8 cellular contexts compared by ENCODE assay signal in the genomic region with DNA sequence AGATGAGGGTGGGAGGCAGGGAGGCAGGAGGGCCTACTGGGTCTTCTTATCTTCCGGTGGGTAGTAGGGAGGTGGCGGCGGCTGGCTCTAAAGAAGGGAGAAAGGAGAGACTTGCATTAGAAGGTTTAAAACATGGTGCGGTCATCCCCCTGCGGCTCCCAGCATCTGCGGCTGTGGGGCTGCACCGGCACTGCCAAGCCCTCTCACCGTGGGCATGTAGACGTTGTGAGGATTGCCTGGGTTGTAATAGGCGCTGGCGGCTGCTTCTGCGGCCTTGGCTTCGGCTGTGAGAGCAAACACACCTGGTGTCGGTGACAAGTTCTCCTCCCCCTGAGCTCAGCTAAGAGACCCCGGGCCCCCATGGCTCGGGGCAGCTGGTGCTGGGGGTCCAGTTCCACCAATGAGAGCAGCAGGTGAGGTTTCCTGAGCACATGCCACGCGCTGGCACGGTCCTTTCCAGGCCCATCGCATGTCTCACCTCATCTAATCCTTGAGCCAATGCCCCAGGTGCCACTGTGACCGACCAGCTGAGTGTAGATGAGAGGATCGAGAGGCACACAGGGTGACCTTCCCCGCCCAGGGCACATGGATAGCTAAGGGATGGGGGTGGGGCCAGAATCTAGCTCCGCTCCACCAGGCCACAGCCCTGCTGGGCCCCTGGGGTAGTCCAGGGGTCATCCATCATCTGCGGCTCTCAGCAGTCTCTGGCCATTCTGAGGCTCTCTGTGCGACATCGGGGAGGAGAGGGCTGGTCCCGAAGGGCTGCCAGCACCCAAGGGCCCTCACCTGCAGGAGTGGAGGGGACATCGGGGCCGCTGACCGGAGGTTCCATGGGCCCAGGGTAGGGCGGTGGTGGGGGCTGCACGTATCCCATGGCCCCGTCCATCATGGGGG. TPM values are rescaled to one million over a fixed set of nuclear protein-coding genes. Genes with fewer than 3 reads are reported as not detected.
DNase-seq lines count a peak whose midpoint lies in the region; ATAC-seq and TF ChIP-seq lines count a peak whose summit lies in the region.
"Had no signal": no experiment of that assay in that cellular context is flagged by ENCODE, and none has a peak within 500 bp of the region (broad histone marks: within the 10 kb centered on the region; RNA-seq: fewer than 3 reads in every experiment).

No MANE protein-coding gene starts in this region.

- ATAC-seq in gastroesophageal sphincter (no peak), GM21390 (IDR thresholded peaks at IDR 0.05; ENCODE audit: unreplicated experiment) (no peak)
- no peak for ATAC-seq in stimulated activated memory B cell treated with anti-CD40 and anti-IgM and Interleukin-4, amounts not matched to agents 10 μg/mL and 1 μg/mL and 100 μg/mL, for 72 hours

- no peak for TF ChIP-seq POLR2A in gastroesophageal sphincter (IDR thresholded peaks at IDR 0.05)

- peak; percentile 87 for DNase-seq in NCI-H510A treated with DMSO at 0.1 percent for 48 hours (lab: John Stamatoyannopoulos, UW)
- DNase-seq in stimulated activated naive CD4-positive, alpha-beta T cell (lab: John Stamatoyannopoulos, UW), result no peak
- DNase-seq in NCI-H146 treated with DMSO at 0.1 percent for 48 hours (lab: John Stamatoyannopoulos, UW; ENCODE audit: unreplicated experiment), result no peak
- DNase-seq: central memory CD4-positive, alpha-beta T cell; NCI-H187 had no signal

- H3K27me3 ChIP-seq in gastroesophageal sphincter, result no peaks in the 10 kb centered on the region

- 73 to 95% methylated on average over 4 to 9 of the region's 34 CpGs for WGBS in gastroesophageal sphincter (ENCODE audit: low coverage in 1 of 2), 2 donors

- no peaks in the 10 kb centered on the region for H3K9me3 Mint-ChIP-seq in stimulated activated memory B cell treated with anti-CD40 and anti-IgM and Interleukin-4, amounts not matched to agents 10 μg/mL and 1 μg/mL and 100 μg/mL, for 72 hours

- TF ChIP-seq CTCF in gastroesophageal sphincter (IDR thresholded peaks at IDR 0.05), result no peak

- peak overlapping the region in 3 of 4 donors; percentile 75 to 77 (median 75) for H3K27ac ChIP-seq in gastroesophageal sphincter

- no peak overlapping the region for H3K4me3 ChIP-seq in gastroesophageal sphincter

- H3K4me1 ChIP-seq in gastroesophageal sphincter, result peaks cover 0 to 78% (median 22%) of the 10 kb centered on the region in 3 donors

- H3K27me3 Mint-ChIP-seq in stimulated activated memory B cell treated with anti-CD40 and anti-IgM and Interleukin-4, amounts not matched to agents 10 μg/mL and 1 μg/mL and 100 μg/mL, for 72 hours, result no peaks in the 10 kb centered on the region

- no peak for TF ChIP-seq EP300 in gastroesophageal sphincter (IDR thresholded peaks at IDR 0.05)

- peaks cover 46% of the 10 kb centered on the region for H3K4me1 Mint-ChIP-seq in stimulated activated memory B cell treated with anti-CD40 and anti-IgM and Interleukin-4, amounts not matched to agents 10 μg/mL and 1 μg/mL and 100 μg/mL, for 72 hours

- H3K4me3 Mint-ChIP-seq in stimulated activated memory B cell treated with anti-CD40 and anti-IgM and Interleukin-4, amounts not matched to agents 10 μg/mL and 1 μg/mL and 100 μg/mL, for 72 hours, result no peak overlapping the region

- peaks cover 43% of the 10 kb centered on the region for H3K36me3 Mint-ChIP-seq in stimulated activated memory B cell treated with anti-CD40 and anti-IgM and Interleukin-4, amounts not matched to agents 10 μg/mL and 1 μg/mL and 100 μg/mL, for 72 hours

- H3K9me3 ChIP-seq in gastroesophageal sphincter, result no peaks in the 10 kb centered on the region

- peaks cover 0 to 72% of the 10 kb centered on the region in 2 donors for H3K36me3 ChIP-seq in gastroesophageal sphincter

- H3K27ac Mint-ChIP-seq in stimulated activated memory B cell treated with anti-CD40 and anti-IgM and Interleukin-4, amounts not matched to agents 10 μg/mL and 1 μg/mL and 100 μg/mL, for 72 hours, result peak overlapping the region; percentile 91

RNA-seq across cellular contexts. Expression of a gene that starts 2.7 kb away (rescaled TPM):
- 10 to 100 TPM in 1 of 4 donors, 1 to 10 TPM in 3; 2.6 to 10.8 (median 5.6) TPM for total RNA-seq in gastroesophageal sphincter

RNA-seq across cellular contexts. Expression of a gene that starts 8.2 kb away (rescaled TPM):
- total RNA-seq in gastroesophageal sphincter, result 10 to 100 TPM; 50.0 to 83.9 (median 57.6) TPM

RNA-seq across cellular contexts. Expression of a gene that starts 31.4 kb away (rescaled TPM):
- 100 to 1,000 TPM in 1 of 4 donors, 10 to 100 TPM in 3; 21.0 to 146 (median 40.8) TPM for total RNA-seq in gastroesophageal sphincter

RNA-seq across cellular contexts. Expression of a gene that starts 49.8 kb away (rescaled TPM):
- 10 to 100 TPM; 18.7 to 34.4 (median 31.2) TPM for total RNA-seq in gastroesophageal sphincter

RNA-seq across cellular contexts. Expression of a gene that starts 57.7 kb away (rescaled TPM):
- 10 to 100 TPM; 18.4 to 69.6 (median 44.3) TPM for total RNA-seq in gastroesophageal sphincter
